ENCODE assay signal across 9 cellular contexts in the genomic region with DNA sequence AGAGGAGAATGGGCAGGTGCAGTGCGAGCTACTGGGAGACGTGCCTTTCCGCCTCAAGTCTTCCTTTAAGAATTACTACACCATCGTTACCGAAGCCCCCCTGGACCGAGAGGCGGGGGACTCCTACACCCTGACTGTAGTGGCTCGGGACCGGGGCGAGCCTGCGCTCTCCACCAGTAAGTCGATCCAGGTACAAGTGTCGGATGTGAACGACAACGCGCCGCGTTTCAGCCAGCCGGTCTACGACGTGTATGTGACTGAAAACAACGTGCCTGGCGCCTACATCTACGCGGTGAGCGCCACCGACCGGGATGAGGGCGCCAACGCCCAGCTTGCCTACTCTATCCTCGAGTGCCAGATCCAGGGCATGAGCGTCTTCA. TPM values are rescaled to one million over a fixed set of nuclear protein-coding genes. Genes with fewer than 3 reads are reported as not detected.
DNase-seq lines count a peak whose midpoint lies in the region; ATAC-seq and TF ChIP-seq lines count a peak whose summit lies in the region.
"Had no signal": no experiment of that assay in that cellular context is flagged by ENCODE, and none has a peak within 500 bp of the region (broad histone marks: within the 10 kb centered on the region; RNA-seq: fewer than 3 reads in every experiment).

No MANE protein-coding gene starts in this region.

- H3K36me3 ChIP-seq in heart right ventricle = no peaks in the 10 kb centered on the region
- H3K36me3 ChIP-seq in vagina = no peaks in the 10 kb centered on the region

- H3K4me3 ChIP-seq in heart right ventricle = peak overlapping the region in 6 of 10 donors; percentile 0 to 48 (median 22)
- peak overlapping the region; percentile 54 to 55 for H3K4me3 ChIP-seq in cardiac fibroblast (replicated peaks in 1 of 2; ENCODE audit: low read depth in 2 of 2, low read length in 2 of 2)
- H3K4me3 ChIP-seq in vagina = peak overlapping the region; percentile 42 to 55

- H3K27ac ChIP-seq in heart right ventricle (no peak overlapping the region), vagina (peak overlapping the region; percentile 43)

- H3K27me3 ChIP-seq in heart right ventricle (peaks cover 30 to 98% (median 88%) of the 10 kb centered on the region in 7 donors), vagina (peaks cover 10% of the 10 kb centered on the region)

- TF ChIP-seq CTCF in heart right ventricle (IDR thresholded peaks at IDR 0.05) (no peak), cardiac fibroblast (IDR thresholded peaks at IDR 0.05; ENCODE audit: low read depth, low read length) (no peak), mesothelial cell of epicardium (IDR thresholded peaks at IDR 0.05; ENCODE audit: unreplicated experiment) (no peak), vagina (IDR thresholded peaks at IDR 0.05) (no peak)

- WGBS in heart right ventricle, 2 donors = 1% methylated on average over 32 of the region's 32 CpGs

- DNase-seq in heart right ventricle = no peak
- no peak for DNase-seq in Right ventricle myocardium superior
- no peak for DNase-seq in cardiac fibroblast (ENCODE audit: low read depth in 2 of 2)
- peak in 1 of 2 experiments; percentile 45 for DNase-seq in mesothelial cell of epicardium (ENCODE audit: low spot score in 2 of 2, unreplicated experiment in 2 of 2)
- no peak for DNase-seq in vagina (ENCODE audit: extremely low spot score in 2 of 2)

- H3K27ac Mint-ChIP-seq in mesothelial cell of epicardium = no peak overlapping the region

- no peaks in the 10 kb centered on the region for H3K9me3 ChIP-seq in heart right ventricle
- no peaks in the 10 kb centered on the region for H3K9me3 ChIP-seq in vagina

- no peaks in the 10 kb centered on the region for H3K36me3 Mint-ChIP-seq in mesothelial cell of epicardium

- ATAC-seq in heart right ventricle = no peak
- ATAC-seq in Right ventricle myocardium superior (ENCODE audit: poor library complexity) = no peak
- ATAC-seq in HG03025 (IDR thresholded peaks at IDR 0.05; ENCODE audit: low FRiP score, unreplicated experiment) = no peak
- ATAC-seq in HG03469 (IDR thresholded peaks at IDR 0.05; ENCODE audit: unreplicated experiment) = no peak
- ATAC-seq in HG02642 (IDR thresholded peaks at IDR 0.05; ENCODE audit: poor library complexity, unreplicated experiment) = no peak

- H3K4me1 ChIP-seq in heart right ventricle (peaks cover 6 to 65% (median 59%) of the 10 kb centered on the region in 9 donors), vagina (peaks cover 58% of the 10 kb centered on the region)

- H3K9me3 Mint-ChIP-seq in mesothelial cell of epicardium = no peaks in the 10 kb centered on the region

- H3K4me3 Mint-ChIP-seq in mesothelial cell of epicardium = peak overlapping the region; percentile 84

- intact Hi-C loops in heart right ventricle (cut with DNase I) (no loop called here), Right ventricle myocardium superior (cut with DNase I) (no loop called here), vagina (cut with DNase I) (no loop called here)

- peaks cover 68% of the 10 kb centered on the region for H3K4me1 Mint-ChIP-seq in mesothelial cell of epicardium

- H3K27me3 Mint-ChIP-seq in mesothelial cell of epicardium (ENCODE audit: low read depth) = peaks cover 47% of the 10 kb centered on the region

- TF ChIP-seq POLR2A in vagina (IDR thresholded peaks at IDR 0.05) = no peak

RNA-seq across cellular contexts. Expression of a gene that starts 2.2 kb away (rescaled TPM):
- total RNA-seq in heart right ventricle (under 1 TPM in 7 of 10 donors, not detected in 3; 0.04 to 0.20 (median 0.10) TPM), Right ventricle myocardium superior (0.08 TPM), mesothelial cell of epicardium (21.3 to 22.3 TPM (median 21.3 TPM) in 3 replicates), vagina (6.9 TPM)
- under 1 TPM; 0.01 to 0.07 TPM for polyA plus RNA-seq in heart right ventricle
- total RNA-seq: T-helper 1 cell treated with Interleukin-12 subunit alpha and Interleukin-12 subunit beta and Interleukin-4 antibody, amounts not matched to agents 30 ng/mL and 1 ng/mL, for 36 hours had no signal
